12 cellular contexts compared by ENCODE assay signal in the genomic region with DNA sequence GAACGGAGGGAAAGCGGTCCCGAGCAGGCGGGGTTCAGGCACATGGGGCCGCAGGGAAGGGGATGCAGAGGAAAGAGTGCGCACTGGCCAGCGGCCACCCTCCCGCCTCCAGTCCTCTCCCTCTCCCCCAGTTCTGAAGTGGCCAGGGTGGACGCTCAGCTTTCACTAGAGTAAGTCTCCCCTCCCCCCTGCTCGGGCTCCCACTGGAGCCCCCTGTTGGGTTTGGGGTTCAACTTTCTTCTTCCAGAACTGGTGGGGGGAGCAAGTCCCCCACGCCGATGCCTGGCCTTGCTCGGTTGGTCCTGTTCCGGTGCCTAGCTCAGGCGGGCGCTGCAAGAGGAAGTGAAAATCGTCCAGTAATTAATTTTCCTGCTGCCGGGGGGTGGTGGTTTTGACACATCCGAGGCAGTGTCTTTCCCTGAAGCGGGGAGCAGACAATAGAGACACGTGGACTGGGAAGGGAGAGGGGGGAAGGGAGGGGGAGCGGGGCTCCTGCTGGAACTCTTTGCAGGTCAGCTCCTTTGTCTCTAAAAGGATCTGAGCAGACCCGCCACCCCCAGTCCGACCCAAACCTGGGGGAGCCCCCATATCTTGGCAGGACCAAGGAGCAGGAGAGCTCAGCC. TPM values are rescaled to one million over a fixed set of nuclear protein-coding genes. Genes with fewer than 3 reads are reported as not detected.
DNase-seq lines count a peak whose midpoint lies in the region; ATAC-seq and TF ChIP-seq lines count a peak whose summit lies in the region.
"Had no signal": no experiment of that assay in that cellular context is flagged by ENCODE, and none has a peak within 500 bp of the region (broad histone marks: within the 10 kb centered on the region; RNA-seq: fewer than 3 reads in every experiment).

No MANE protein-coding gene starts in this region.

- H3K9me3 ChIP-seq in iPS DF 6.9 (ENCODE audit: control insufficient read depth, insufficient read depth, low read length), result no peaks in the 10 kb centered on the region
- no peaks in the 10 kb centered on the region for H3K9me3 ChIP-seq in PC-9 (ENCODE audit: insufficient read depth, low read depth)
- H3K9me3 ChIP-seq: HAP-1 had no signal

- no peaks in the 10 kb centered on the region for H3F3A ChIP-seq in PC-9 (ENCODE audit: insufficient read depth, low read depth)

- no peak overlapping the region for H2AFZ ChIP-seq in PC-9

- no peaks in the 10 kb centered on the region for H3K36me3 Mint-ChIP-seq in activated T-cell treated with anti-CD3 and anti-CD28 coated beads, Interleukin-2, amount 50 U/mL, for 24 hours (ENCODE audit: low read depth)
- H3K36me3 Mint-ChIP-seq: activated naive CD8-positive, alpha-beta T cell treated with anti-CD3 and anti-CD28 coated beads, Interleukin-2, amount 10 ng/mL, durations not matched to agents 7 days and 5 days had no signal

- no peaks in the 10 kb centered on the region for H3K36me3 ChIP-seq in iPS DF 6.9 (ENCODE audit: control insufficient read depth, insufficient read depth, low read length)
- no peaks in the 10 kb centered on the region for H3K36me3 ChIP-seq in PC-9 (ENCODE audit: low read depth)
- H3K36me3 ChIP-seq: HAP-1 had no signal

- H3K27ac Mint-ChIP-seq in stimulated activated naive CD8-positive, alpha-beta T cell treated with anti-CD3 and anti-CD28 coated beads, Interleukin-15, amount 100 ng/mL, for 72 hours, result no peak overlapping the region
- H3K27ac Mint-ChIP-seq in activated T-cell treated with anti-CD3 and anti-CD28 coated beads, Interleukin-2, amount 50 U/mL, for 24 hours, result no peak overlapping the region
- H3K27ac Mint-ChIP-seq: activated naive CD8-positive, alpha-beta T cell treated with anti-CD3 and anti-CD28 coated beads, Interleukin-2, amount 10 ng/mL, durations not matched to agents 7 days and 5 days had no signal

- H3K79me2 ChIP-seq in PC-9 (ENCODE audit: low read depth), result no peaks in the 10 kb centered on the region

- no peak for ATAC-seq in stimulated activated naive CD8-positive, alpha-beta T cell treated with anti-CD3 and anti-CD28 coated beads, Interleukin-15, amount 100 ng/mL, for 72 hours
- no peak for ATAC-seq in stimulated activated naive CD8-positive, alpha-beta T cell treated with anti-CD3 and anti-CD28 coated beads, Interleukin-15, Interleukin-2, amounts not matched to agents 100 U/mL and 50 U/mL, for 24 hours
- no peak for ATAC-seq in HG03045 (IDR thresholded peaks at IDR 0.05; ENCODE audit: unreplicated experiment)

- peaks cover 10% of the 10 kb centered on the region for H3K4me1 Mint-ChIP-seq in stimulated activated naive CD8-positive, alpha-beta T cell treated with anti-CD3 and anti-CD28 coated beads, Interleukin-15, amount 100 ng/mL, for 72 hours
- H3K4me1 Mint-ChIP-seq in activated T-cell treated with anti-CD3 and anti-CD28 coated beads, Interleukin-2, amount 50 U/mL, for 24 hours (ENCODE audit: low read depth), result peaks cover 6% of the 10 kb centered on the region

- no peak for TF ChIP-seq CTCF in PC-9 (conservative IDR thresholded peaks at IDR 0.05)

- H3K4me2 ChIP-seq in PC-9, result no peak overlapping the region

- 0 out of 2 replicates have a peak, but pooled peaks cover 2% of the 10 kb centered on the region for H4K20me1 ChIP-seq in PC-9 (ENCODE audit: insufficient read depth)

- BruUV-seq in PC-9 (replicated peaks; lab: Mats Ljungman, UMichigan), result no TSS peak

- POLR2A ChIA-PET in PC-9 (lab: Charles Lee; ENCODE audit: unreplicated experiment), result no interaction called here

- H3K9me2 ChIP-seq in PC-9 (ENCODE audit: insufficient read depth), result no peaks in the 10 kb centered on the region

- H3K4me1 ChIP-seq in iPS DF 6.9 (ENCODE audit: control insufficient read depth, insufficient read depth, low read length) (peaks cover 4% of the 10 kb centered on the region; the same call in 1 of the 2 replicates), PC-9 (replicated peaks; ENCODE audit: insufficient read depth) (no peaks in the 10 kb centered on the region)
- H3K4me1 ChIP-seq: HAP-1 had no signal

- no CpG with 5 or more reads among the region's 24 CpGs for WGBS in iPS DF 6.9 (ENCODE audit: insufficient coverage, insufficient read length)

- H3K27ac ChIP-seq in iPS DF 6.9 (ENCODE audit: low read length) (no peak overlapping the region), PC-9 (no peak overlapping the region)

- H3K27me3 ChIP-seq in iPS DF 6.9 (ENCODE audit: control insufficient read depth, insufficient read depth, low read length), result peaks cover 3% of the 10 kb centered on the region; the same call in 1 of the 2 replicates
- peaks cover 78% of the 10 kb centered on the region for H3K27me3 ChIP-seq in PC-9 (ENCODE audit: insufficient read depth, low read depth)

- H3K9me3 Mint-ChIP-seq in stimulated activated naive CD8-positive, alpha-beta T cell treated with anti-CD3 and anti-CD28 coated beads, Interleukin-15, amount 100 ng/mL, for 72 hours, result no peaks in the 10 kb centered on the region
- H3K9me3 Mint-ChIP-seq in activated T-cell treated with anti-CD3 and anti-CD28 coated beads, Interleukin-2, amount 50 U/mL, for 24 hours, result no peaks in the 10 kb centered on the region
- H3K9me3 Mint-ChIP-seq: activated naive CD8-positive, alpha-beta T cell treated with anti-CD3 and anti-CD28 coated beads, Interleukin-2, amount 10 ng/mL, durations not matched to agents 7 days and 5 days had no signal

- CTCF ChIA-PET in PC-9 (lab: Charles Lee), result interaction anchor here (0.7 kb wide), 1 partner anchor 8 kb away, joined by 7 read pairs; no protein-coding TSS in a partner anchor

- H3K4me3 Mint-ChIP-seq in stimulated activated naive CD8-positive, alpha-beta T cell treated with anti-CD3 and anti-CD28 coated beads, Interleukin-15, amount 100 ng/mL, for 72 hours, result peak overlapping the region; percentile 25 to 55
- no peak overlapping the region for H3K4me3 Mint-ChIP-seq in activated T-cell treated with anti-CD3 and anti-CD28 coated beads, Interleukin-2, amount 50 U/mL, for 24 hours

- H3K27me3 Mint-ChIP-seq in stimulated activated naive CD8-positive, alpha-beta T cell treated with anti-CD3 and anti-CD28 coated beads, Interleukin-15, amount 100 ng/mL, for 72 hours, result peaks cover 83% of the 10 kb centered on the region
- H3K27me3 Mint-ChIP-seq in activated T-cell treated with anti-CD3 and anti-CD28 coated beads, Interleukin-2, amount 50 U/mL, for 24 hours, result peaks cover 84% of the 10 kb centered on the region

- intact Hi-C loops in PC-9 (cut with micrococcal nuclease; ENCODE audit: unreplicated experiment), result loop anchor here (10.0 kb wide), 1 partner anchor 48 kb away; no protein-coding TSS in a partner anchor

- H3K4me3 ChIP-seq in iPS DF 6.9 (ENCODE audit: low read length) (peak overlapping the region; percentile 25; the same call in 1 of the 2 replicates), PC-9 (no peak overlapping the region)
- H3K4me3 ChIP-seq: HAP-1 had no signal

- DNase-seq in stimulated activated naive CD8-positive, alpha-beta T cell treated with anti-CD3 and anti-CD28 coated beads, Interleukin-15, amount 100 ng/mL, for 72 hours, result no peak
- DNase-seq in stimulated activated naive CD8-positive, alpha-beta T cell treated with anti-CD3 and anti-CD28 coated beads, Interleukin-15, Interleukin-2, amounts not matched to agents 100 U/mL and 50 U/mL, for 24 hours, result no peak
- DNase-seq in NOMO-1 treated with dmso at 0.1 percent for 144 hours (lab: John Stamatoyannopoulos, UW; ENCODE audit: unreplicated experiment) (peak; percentile 57), iPS DF 6.9 (ENCODE audit: low read depth, low spot score) (no peak), PC-9 (no peak)
- DNase-seq in activated T-cell treated with anti-CD3 and anti-CD28 coated beads, Interleukin-2, amount 50 U/mL, for 24 hours, result no peak
- DNase-seq in activated CD4-positive, CD25-positive, alpha-beta regulatory T cell treated with anti-CD3 and anti-CD28 coated beads, Interleukin-2, amount 50 U/mL, for 72 hours, result no peak
- DNase-seq: activated CD4-positive, CD25-positive, alpha-beta regulatory T cell; activated naive CD8-positive, alpha-beta T cell treated with anti-CD3 and anti-CD28 coated beads, Interleukin-2, amount 10 ng/mL, durations not matched to agents 7 days and 5 days; CD8-positive, alpha-beta memory T cell had no signal

RNA-seq across cellular contexts. Expression of a gene that starts 0.8 kb away (rescaled TPM):
- total RNA-seq in PC-9 (2021), result not detected in 2 replicates
- total RNA-seq: activated naive CD8-positive, alpha-beta T cell treated with anti-CD3 and anti-CD28 coated beads, Interleukin-2, amount 10 ng/mL, durations not matched to agents 7 days and 5 days; CD8-positive, alpha-beta memory T cell had no signal

RNA-seq across cellular contexts. Expression of a gene that starts 23.4 kb away (rescaled TPM):
- 167 and 204 TPM in 2 replicates for total RNA-seq in PC-9 (2021)
